In genomic region chr13:35731471-35731870, GRCh38 we compare ENCODE assay signal across 1 cellular context.
TF ChIP-seq lines count a peak whose summit lies in the region.

No MANE protein-coding gene starts in this region.

TF ChIP-seq in GM23338, 12 proteins besides CTCF, POLR2A, EP300 and RAD21 (continued from another document):
- TF ChIP-seq ZNF462 (CRISPR knock-in tag; IDR thresholded peaks at IDR 0.05) (no peak), EZH2phosphoT487 (IDR thresholded peaks at IDR 0.05; ENCODE audit: unreplicated experiment) (no peak), ZNF331 (CRISPR knock-in tag; IDR thresholded peaks at IDR 0.05; ENCODE audit: low read depth) (no peak), NANOG (IDR thresholded peaks at IDR 0.05; ENCODE audit: borderline replicate concordance) (no peak), POLR2AphosphoS5 (IDR thresholded peaks at IDR 0.05; ENCODE audit: low read depth) (no peak), ETS1 (IDR thresholded peaks at IDR 0.05) (no peak), CREB1 (CRISPR knock-in tag; IDR thresholded peaks at IDR 0.05; ENCODE audit: low read depth) (no peak), REST (IDR thresholded peaks at IDR 0.05; ENCODE audit: unreplicated experiment) (no peak), JUNB (IDR thresholded peaks at IDR 0.05; ENCODE audit: unreplicated experiment) (no peak), EZH2 (IDR thresholded peaks at IDR 0.05; ENCODE audit: low read depth, unreplicated experiment) (no peak)
